In genomic region chr11:96385187-96385586, GRCh38 we compare ENCODE assay signal across 23 cellular contexts.
"Had no signal": no experiment of that assay in that cellular context is flagged by ENCODE, and none has a peak within 500 bp of the region (broad histone marks: within the 10 kb centered on the region; RNA-seq: fewer than 3 reads in every experiment).

No MANE protein-coding gene starts in this region.

- H3K27me3 Mint-ChIP-seq: dendritic cell treated with granulocyte-macrophage colony-stimulating factor and Interleukin-4, amounts not matched to agents 40 ng/mL and 50 ng/mL, for 4 days; memory B cell; type B pancreatic cell had no signal

- H3K27ac ChIP-seq: foreskin keratinocyte, hepatocyte, left ventricle myocardium inferior, lower lobe of right lung, psoas muscle, right lobe of liver, suprapubic skin, thyroid gland had no signal

- DNase-seq: erythroblast; foreskin keratinocyte; head of caudate nucleus; kidney; left cardiac atrium; left ventricle myocardium inferior; lower lobe of right lung; psoas muscle; retina; right lobe of liver; stimulated activated CD4-positive, alpha-beta T cell treated with anti-CD3 and anti-CD28 coated beads, Interleukin-4, amount 100 ng/mL, for 1 hour; stimulated activated CD8-positive, alpha-beta memory T cell treated with anti-CD3 and anti-CD28 coated beads, Interleukin-4, amount 100 ng/mL, for 48 hours; stimulated activated naive CD8-positive, alpha-beta T cell treated with anti-CD3 and anti-CD28 coated beads, Interleukin-15, Interleukin-2, amounts not matched to agents 100 U/mL and 50 U/mL, for 24 hours; thyroid gland had no signal

- H3K9me3 Mint-ChIP-seq: dendritic cell treated with granulocyte-macrophage colony-stimulating factor and Interleukin-4, amounts not matched to agents 40 ng/mL and 50 ng/mL, for 4 days; memory B cell; mesothelial cell of epicardium; nephron; stimulated activated effector memory CD8-positive, alpha-beta T cell treated with anti-CD3 and anti-CD28 coated beads, Interleukin-12 subunit alpha, Interleukin-12 subunit beta, amount 100 ng/mL, for 72 hours had no signal

- H3K4me3 Mint-ChIP-seq: dendritic cell treated with granulocyte-macrophage colony-stimulating factor and Interleukin-4, amounts not matched to agents 40 ng/mL and 50 ng/mL, for 4 days; memory B cell; mesothelial cell of epicardium; nephron; stimulated activated effector memory CD8-positive, alpha-beta T cell treated with anti-CD3 and anti-CD28 coated beads, Interleukin-12 subunit alpha, Interleukin-12 subunit beta, amount 100 ng/mL, for 72 hours; type B pancreatic cell had no signal

- ATAC-seq: foreskin keratinocyte; left cardiac atrium; lower lobe of right lung; psoas muscle; right lobe of liver; stimulated activated effector memory CD8-positive, alpha-beta T cell treated with anti-CD3 and anti-CD28 coated beads, Interleukin-12 subunit alpha, Interleukin-12 subunit beta, amount 100 ng/mL, for 72 hours; stimulated activated naive CD8-positive, alpha-beta T cell treated with anti-CD3 and anti-CD28 coated beads, Interleukin-15, Interleukin-2, amounts not matched to agents 100 U/mL and 50 U/mL, for 24 hours had no signal

- H3K4me2 ChIP-seq: hepatocyte had no signal

- H3K27me3 ChIP-seq: foreskin keratinocyte, hepatocyte, right lobe of liver, suprapubic skin, thyroid gland had no signal

- H3K9me3 ChIP-seq: left ventricle myocardium inferior, lower lobe of right lung, psoas muscle, right lobe of liver, suprapubic skin, thyroid gland had no signal

- H3K27ac Mint-ChIP-seq: dendritic cell treated with granulocyte-macrophage colony-stimulating factor and Interleukin-4, amounts not matched to agents 40 ng/mL and 50 ng/mL, for 4 days; memory B cell; mesothelial cell of epicardium; nephron; stimulated activated effector memory CD8-positive, alpha-beta T cell treated with anti-CD3 and anti-CD28 coated beads, Interleukin-12 subunit alpha, Interleukin-12 subunit beta, amount 100 ng/mL, for 72 hours; type B pancreatic cell had no signal

- H2AFZ ChIP-seq: hepatocyte had no signal

- H3K4me3 ChIP-seq: hepatocyte, left ventricle myocardium inferior, lower lobe of right lung, psoas muscle, right lobe of liver, suprapubic skin, thyroid gland had no signal

- FAIRE-seq: kidney, urothelium cell line had no signal
